Comparison of ENCODE assay signal across 20 cellular contexts in genomic region chr6:26109776-26110175, GRCh38. TPM values are rescaled to one million over a fixed set of nuclear protein-coding genes. Genes with fewer than 3 reads are reported as not detected.
DNase-seq lines count a peak whose midpoint lies in the region; ATAC-seq and TF ChIP-seq lines count a peak whose summit lies in the region.
"Had no signal": no experiment of that assay in that cellular context is flagged by ENCODE, and none has a peak within 500 bp of the region (broad histone marks: within the 10 kb centered on the region; RNA-seq: fewer than 3 reads in every experiment).

No MANE protein-coding gene starts in this region.

- no CpG with 5 or more reads among the region's 6 CpGs for WGBS in H9 (ENCODE audit: extremely low coverage, insufficient read length, low lambda C conversion rate)

- no peak overlapping the region for H3K4me3 ChIP-seq in SK-N-MC
- no peak overlapping the region for H3K4me3 ChIP-seq in neural progenitor cell
- H3K4me3 ChIP-seq: PC-9, SJCRH30 had no signal

- H3K9me3 Mint-ChIP-seq in H9: peaks cover 17% of the 10 kb centered on the region in 2 experiments
- peaks cover 29% of the 10 kb centered on the region for H3K9me3 Mint-ChIP-seq in neural progenitor cell

- H3K23me2 ChIP-seq in H9 (ENCODE audit: insufficient read length, low read depth, low read length, poor library complexity, severe bottlenecking): no peaks in the 10 kb centered on the region

- no peak overlapping the region for H3K14ac ChIP-seq in H9 (ENCODE audit: insufficient read depth, low read length)

- no peaks in the 10 kb centered on the region for H3K36me3 ChIP-seq in SK-N-MC (ENCODE audit: insufficient read depth, low read length)
- H3K36me3 ChIP-seq in neural progenitor cell: no peaks in the 10 kb centered on the region
- H3K36me3 ChIP-seq: SJCRH30 had no signal

- H3K4me2 ChIP-seq in H9 (ENCODE audit: insufficient read depth, insufficient read length, low read length) (no peak overlapping the region), neural progenitor cell (no peak overlapping the region)
- H3K4me2 ChIP-seq: PC-9 had no signal

- H3K27me3 Mint-ChIP-seq in H9 (ENCODE audit: low read depth) (peaks cover 2% of the 10 kb centered on the region; the same call in 1 of the 2 replicates), neural progenitor cell (ENCODE audit: insufficient read depth, low read depth) (no peaks in the 10 kb centered on the region)

- H2BK20ac ChIP-seq in H9 (ENCODE audit: low read depth, low read length, poor library complexity, severe bottlenecking): no peak overlapping the region

- no peak overlapping the region for H4K91ac ChIP-seq in H9 (ENCODE audit: insufficient read length, low read depth, low read length)

- no peak overlapping the region for H2BK15ac ChIP-seq in H9 (ENCODE audit: low read depth, low read length)

- no peak overlapping the region for H3K4ac ChIP-seq in H9 (ENCODE audit: low read depth, low read length)

- H3K9me3 ChIP-seq in H9 (ENCODE audit: control insufficient read depth, low read depth, low read length): no peaks in the 10 kb centered on the region
- H3K9me3 ChIP-seq in SK-N-MC (ENCODE audit: low read depth, low read length): no peaks in the 10 kb centered on the region; the same call in 1 of the 2 replicates
- H3K9me3 ChIP-seq in neural progenitor cell (ENCODE audit: low read depth): no peaks in the 10 kb centered on the region
- H3K9me3 ChIP-seq: SJCRH30 had no signal

- H3K23ac ChIP-seq in H9 (ENCODE audit: insufficient read length, low read depth, low read length): no peak overlapping the region

- H3K4me1 Mint-ChIP-seq in H9 (no peaks in the 10 kb centered on the region), neural progenitor cell (no peaks in the 10 kb centered on the region)

- H4K20me1 ChIP-seq in H9 (ENCODE audit: control insufficient read depth, insufficient read depth, insufficient read length) (no peaks in the 10 kb centered on the region), neural progenitor cell (ENCODE audit: low read depth) (no peaks in the 10 kb centered on the region)

- no peak overlapping the region for H3K18ac ChIP-seq in H9 (ENCODE audit: insufficient read length, low read depth, low read length)

- no peaks in the 10 kb centered on the region for H3K4me1 ChIP-seq in H9 (ENCODE audit: insufficient read depth, low read length)
- H3K4me1 ChIP-seq in neural progenitor cell: no peaks in the 10 kb centered on the region
- H3K4me1 ChIP-seq: SJCRH30 had no signal

- H2AK5ac ChIP-seq in H9 (ENCODE audit: insufficient read length, low read length): no peak overlapping the region

- no peaks in the 10 kb centered on the region for H3K79me1 ChIP-seq in H9 (ENCODE audit: insufficient read depth, low read depth, low read length, poor library complexity, severe bottlenecking)

- H3K27ac Mint-ChIP-seq in H9: peak overlapping the region in 1 of 3 experiments; percentile 15; a peak in 1 of 7 replicates
- H3K27ac Mint-ChIP-seq in neural progenitor cell: peak overlapping the region; percentile 30

- no peak overlapping the region for H4K5ac ChIP-seq in H9 (ENCODE audit: insufficient read length, low read depth, low read length)

- H3K9ac ChIP-seq in H9 (ENCODE audit: extremely low read depth, insufficient read length, low read length) (no peak overlapping the region), SK-N-MC (ENCODE audit: insufficient read length) (no peak overlapping the region), neural progenitor cell (no peak overlapping the region)

- H3K27me3 ChIP-seq in H9 (ENCODE audit: insufficient read depth, low read length) (no peaks in the 10 kb centered on the region), neural progenitor cell (no peaks in the 10 kb centered on the region)
- H3K27me3 ChIP-seq: SJCRH30 had no signal

- H3K27ac ChIP-seq in H9 (ENCODE audit: insufficient read length, low read depth, low read length) (no peak overlapping the region), SK-N-MC (0 out of 2 replicates have a peak overlapping the region, but pooled peaks have one; percentile 34), neural progenitor cell (no peak overlapping the region)
- H3K27ac ChIP-seq: PC-9, RWPE1, SJCRH30 had no signal

- no peaks in the 10 kb centered on the region for H3K79me2 ChIP-seq in H9 (ENCODE audit: insufficient read depth, low read length)
- H3K79me2 ChIP-seq in neural progenitor cell (ENCODE audit: low read depth): no peaks in the 10 kb centered on the region

- no peak overlapping the region for H2BK12ac ChIP-seq in H9 (ENCODE audit: insufficient read length, low read depth, low read length)

- TF ChIP-seq CTCF in H9 (conservative IDR thresholded peaks at IDR 0.05) (no peak), neural progenitor cell (IDR thresholded peaks at IDR 0.05) (no peak)

- peak overlapping the region; percentile 36 for H3T11ph ChIP-seq in H9 (ENCODE audit: low read length)

- H2BK120ac ChIP-seq in H9 (ENCODE audit: low read depth, low read length, poor library complexity, severe bottlenecking): peak overlapping the region; percentile 61

- H3K36me3 Mint-ChIP-seq in H9 (ENCODE audit: insufficient read depth in 1 of 3, low read depth in 3 of 3) (peaks cover 9 to 19% (median 19%) of the 10 kb centered on the region in 3 experiments; a peak in 6 of 7 replicates), neural progenitor cell (peaks cover 5% of the 10 kb centered on the region)

- no peak overlapping the region for H3K56ac ChIP-seq in H9 (ENCODE audit: insufficient read length, low read depth, low read length)

- H2AFZ ChIP-seq in H9 (ENCODE audit: low read length) (no peak overlapping the region), neural progenitor cell (replicated peaks) (no peak overlapping the region)
- H2AFZ ChIP-seq: PC-9 had no signal

- TF ChIP-seq POLR2A in GM18505 (IDR thresholded peaks at IDR 0.05; ENCODE audit: borderline replicate concordance, extremely low read depth, insufficient read depth, insufficient read length): no peak

- DNase-seq in AML-193 (lab: John Stamatoyannopoulos, UW) (peak; percentile 64 to 71), H9 (no peak), SK-N-MC (ENCODE audit: low read depth, low spot score) (no peak), neural progenitor cell (ENCODE audit: low spot score) (no peak)
- DNase-seq: ACHN, DND-41, GOT3, KBM-7, NCI-H1092, NCI-H1436 treated with DMSO at 0.1 percent for 48 hours, NCI-H2029, NCI-H2171, NCI-H526, PC-9, SJCRH30, T-helper 1 cell had no signal

- ATAC-seq in GM18511 (IDR thresholded peaks at IDR 0.05; ENCODE audit: unreplicated experiment): no peak
- ATAC-seq in GM18505 (IDR thresholded peaks at IDR 0.05; ENCODE audit: unreplicated experiment): no peak
- no peak for ATAC-seq in GM21447 (IDR thresholded peaks at IDR 0.05; ENCODE audit: unreplicated experiment)

- no peak overlapping the region for H2BK5ac ChIP-seq in H9 (ENCODE audit: insufficient read length, low read length)

- no peak overlapping the region for H4K8ac ChIP-seq in H9 (replicated peaks; ENCODE audit: insufficient read length, low read depth, low read length)

- H3F3A ChIP-seq in neural progenitor cell (ENCODE audit: low read depth): peaks cover 8% of the 10 kb centered on the region

- H3K4me3 Mint-ChIP-seq in H9: no peak overlapping the region
- H3K4me3 Mint-ChIP-seq in neural progenitor cell: no peak overlapping the region

RNA-seq across cellular contexts. Expression of gene HFE, which starts 22.5 kb away (rescaled TPM):
- total RNA-seq in H9 (2021) (0.29 and 0.98 TPM in 2 replicates), neural progenitor cell (ENCODE audit: low replicate concordance) (0.43 and 1.5 TPM in 2 replicates)

Comparison
In these comparisons a context has a peak if more than half of its experiments do, and no peak if none do; other contexts are left out.
1. DNase-seq: peak in AML-193 (2 of 2); none in H9 (single experiment), SK-N-MC (single experiment) and neural progenitor cell (single experiment).